12 cellular contexts compared by ENCODE assay signal in the genomic region with DNA sequence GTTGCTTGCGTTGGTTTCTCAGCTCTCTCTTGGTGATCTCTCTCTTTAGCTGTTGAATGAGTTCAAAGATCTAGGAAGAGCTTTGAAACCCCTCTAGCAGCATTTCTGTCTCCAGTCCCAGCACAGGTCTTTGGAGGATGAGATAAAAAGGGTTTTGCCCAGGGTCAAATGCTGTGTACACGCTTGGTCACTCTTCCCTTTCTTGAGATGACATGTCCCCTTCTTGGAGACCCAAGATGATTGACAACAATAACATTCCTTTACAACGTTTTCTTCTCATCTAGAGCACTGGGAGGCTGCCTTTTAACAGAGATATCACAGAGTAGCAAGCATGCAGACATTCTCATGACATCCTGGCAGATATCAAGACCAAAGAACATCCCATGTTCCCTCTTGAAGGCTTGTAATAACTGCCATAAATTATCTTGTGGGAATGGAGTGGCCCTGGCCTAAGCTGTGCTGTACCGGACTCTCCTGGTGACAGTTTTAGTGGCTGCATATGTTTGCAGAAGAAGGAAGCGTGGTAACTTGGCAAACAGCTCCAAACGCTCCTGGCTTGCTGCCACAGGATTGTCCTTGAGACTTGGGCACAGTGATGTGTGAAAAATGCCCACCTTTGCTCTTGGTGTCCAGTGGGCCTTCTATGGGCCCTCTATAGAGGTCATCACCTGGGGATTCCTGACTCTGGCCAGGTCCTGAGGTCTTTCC.
DNase-seq lines count a peak whose midpoint lies in the region; ATAC-seq and TF ChIP-seq lines count a peak whose summit lies in the region.
"Had no signal": no experiment of that assay in that cellular context is flagged by ENCODE, and none has a peak within 500 bp of the region (broad histone marks: within the 10 kb centered on the region; RNA-seq: fewer than 3 reads in every experiment).

No MANE protein-coding gene starts in this region.

- POLR2A ChIA-PET in Panc1 (lab: Charles Lee) = no interaction called here

- peaks cover 37 to 80% (median 59%) of the 10 kb centered on the region in 4 donors for H3K4me1 Mint-ChIP-seq in CD4-positive, CD25-positive, alpha-beta regulatory T cell

- no peaks in the 10 kb centered on the region for H3K27me3 ChIP-seq in CD4-positive, CD25-positive, alpha-beta regulatory T cell (ENCODE audit: control insufficient read depth, insufficient read depth, low read length)
- H3K27me3 ChIP-seq in HL-60 (ENCODE audit: insufficient read depth, poor library complexity, severe bottlenecking) = no peaks in the 10 kb centered on the region
- H3K27me3 ChIP-seq in Panc1 (ENCODE audit: control insufficient read depth, insufficient read depth, low read length) = no peaks in the 10 kb centered on the region

- no peaks in the 10 kb centered on the region for H3K9me3 ChIP-seq in CD4-positive, CD25-positive, alpha-beta regulatory T cell (ENCODE audit: control insufficient read depth in 2 of 2, low read length in 2 of 2)
- H3K9me3 ChIP-seq in Panc1 (ENCODE audit: control insufficient read depth, insufficient read depth, low read depth, low read length) = no peaks in the 10 kb centered on the region
- H3K9me3 ChIP-seq: thoracic aorta had no signal

- H3K27me3 Mint-ChIP-seq in CD4-positive, CD25-positive, alpha-beta regulatory T cell = no peaks in the 10 kb centered on the region
- H3K27me3 Mint-ChIP-seq: activated naive CD8-positive, alpha-beta T cell treated with anti-CD3 and anti-CD28 coated beads, Interleukin-2, amount 10 ng/mL, durations not matched to agents 7 days and 5 days had no signal

- peaks cover 7% of the 10 kb centered on the region for H3K36me3 ChIP-seq in CD4-positive, CD25-positive, alpha-beta regulatory T cell (ENCODE audit: control insufficient read depth, insufficient read depth, low read length)
- no peaks in the 10 kb centered on the region for H3K36me3 ChIP-seq in Panc1 (ENCODE audit: control insufficient read depth, insufficient read depth, low read length)
- H3K36me3 ChIP-seq: thoracic aorta had no signal

- ATAC-seq in CD4-positive, CD25-positive, alpha-beta regulatory T cell (ENCODE audit: low read depth in 2 of 2) = no peak
- peak; percentile 58; the same call in 1 of the 2 replicates for ATAC-seq in Panc1

- peaks cover 29% of the 10 kb centered on the region for H3K4me1 ChIP-seq in CD4-positive, CD25-positive, alpha-beta regulatory T cell (ENCODE audit: control insufficient read depth, insufficient read depth, low read length, poor library complexity, severe bottlenecking)
- H3K4me1 ChIP-seq in Panc1 (ENCODE audit: control insufficient read depth, insufficient read depth, low read length) = peaks cover 33% of the 10 kb centered on the region

- CTCF ChIA-PET in Panc1 (lab: Charles Lee) = no interaction called here

- H3K36me3 Mint-ChIP-seq in CD4-positive, CD25-positive, alpha-beta regulatory T cell = peaks cover 10% of the 10 kb centered on the region

- H3K27ac Mint-ChIP-seq in CD4-positive, CD25-positive, alpha-beta regulatory T cell = peak overlapping the region; percentile 5 to 48 (median 23)
- H3K27ac Mint-ChIP-seq: activated naive CD8-positive, alpha-beta T cell treated with anti-CD3 and anti-CD28 coated beads, Interleukin-2, amount 10 ng/mL, durations not matched to agents 7 days and 5 days had no signal

- TF ChIP-seq CTCF in HL-60 (IDR thresholded peaks at IDR 0.05; ENCODE audit: insufficient read depth, low read length) = no peak
- no peak for TF ChIP-seq CTCF in Panc1 (IDR thresholded peaks at IDR 0.05)

- intact Hi-C loops in Panc1 (cut with micrococcal nuclease; ENCODE audit: unreplicated experiment) = no loop called here

- no peak overlapping the region for H3K4me3 ChIP-seq in CD4-positive, CD25-positive, alpha-beta regulatory T cell (ENCODE audit: low read depth, low read length)
- H3K4me3 ChIP-seq in HL-60 (replicated peaks; ENCODE audit: insufficient read depth, low read length) = no peak overlapping the region
- H3K4me3 ChIP-seq in Panc1 (ENCODE audit: low read depth in 2 of 2, low read length in 2 of 2) = no peak overlapping the region
- H3K4me3 ChIP-seq: thoracic aorta had no signal

- no peak overlapping the region for H3K4me3 Mint-ChIP-seq in CD4-positive, CD25-positive, alpha-beta regulatory T cell
- H3K4me3 Mint-ChIP-seq: activated naive CD8-positive, alpha-beta T cell treated with anti-CD3 and anti-CD28 coated beads, Interleukin-2, amount 10 ng/mL, durations not matched to agents 7 days and 5 days had no signal

- no peak overlapping the region for H3K27ac ChIP-seq in CD4-positive, CD25-positive, alpha-beta regulatory T cell (ENCODE audit: insufficient read depth, low read length, poor library complexity, severe bottlenecking)
- peak overlapping the region; percentile 11; the same call in 1 of the 2 replicates for H3K27ac ChIP-seq in HL-60 (replicated peaks)
- 0 out of 2 replicates have a peak overlapping the region, but pooled peaks have one; percentile 19 for H3K27ac ChIP-seq in Panc1 (ENCODE audit: low read length)
- H3K27ac ChIP-seq: thoracic aorta had no signal

- in situ Hi-C loops in Panc1 (cut with HindIII; ENCODE audit: low pct_unique_long_range_greater_than_20kb, low sequenced_read_pairs) = no loop called here

- no peak for DNase-seq in CD4-positive, CD25-positive, alpha-beta regulatory T cell
- peak in 1 of 2 experiments; percentile 30 for DNase-seq in HL-60 (ENCODE audit: low read depth in 1 of 2, low spot score in 1 of 2)
- no peak for DNase-seq in Panc1 (ENCODE audit: low read depth, low spot score)
- peak; percentile 69 for DNase-seq in left kidney (ENCODE audit: low read depth, low spot score)
- no peak for DNase-seq in NCI-H526 treated with DMSO at 0.1 percent for 48 hours (lab: John Stamatoyannopoulos, UW)
- DNase-seq in DMS114 treated with DMSO at 0.1 percent for 48 hours (lab: John Stamatoyannopoulos, UW; ENCODE audit: unreplicated experiment) = no peak
- DNase-seq in activated gamma-delta T cell (lab: John Stamatoyannopoulos, UW) = no peak
- DNase-seq in dedifferentiated amniotic fluid mesenchymal stem cell (ENCODE audit: extremely low spot score) = no peak
- DNase-seq: activated CD4-positive, CD25-positive, alpha-beta regulatory T cell treated with anti-CD3 and anti-CD28 coated beads, Interleukin-2, amount 50 U/mL, for 72 hours; activated naive CD8-positive, alpha-beta T cell treated with anti-CD3 and anti-CD28 coated beads, Interleukin-2, amount 10 ng/mL, durations not matched to agents 7 days and 5 days; RPMI8226 had no signal

- H3K9me3 Mint-ChIP-seq in CD4-positive, CD25-positive, alpha-beta regulatory T cell = no peaks in the 10 kb centered on the region
- H3K9me3 Mint-ChIP-seq: activated naive CD8-positive, alpha-beta T cell treated with anti-CD3 and anti-CD28 coated beads, Interleukin-2, amount 10 ng/mL, durations not matched to agents 7 days and 5 days had no signal

- BruUV-seq in Panc1 (replicated peaks; lab: Mats Ljungman, UMichigan) = no TSS peak
